Comparison of ENCODE assay signal across 1 cellular context in genomic region chr10:48523212-48523819, GRCh38.
TF ChIP-seq lines count a peak whose summit lies in the region.

No MANE protein-coding gene starts in this region.

TF ChIP-seq in Ishikawa, 13 proteins besides CTCF, POLR2A, EP300 and RAD21 (continued from another document):
- TF ChIP-seq USF1 (IDR thresholded peaks at IDR 0.05), result no peak
- TF ChIP-seq NFIC (IDR thresholded peaks at IDR 0.05), result peak; percentile 76
TF ChIP-seq in Ishikawa: peak in this region for 4.
